Comparison of ENCODE assay signal across 1 cellular context in genomic region chr10:30172663-30173062, GRCh38.
TF ChIP-seq lines count a peak whose summit lies in the region.

No MANE protein-coding gene starts in this region.

TF ChIP-seq in SK-N-SH, 30 proteins besides CTCF, POLR2A, EP300 and RAD21 (continued from another document):
- TF ChIP-seq, protein P1, sequence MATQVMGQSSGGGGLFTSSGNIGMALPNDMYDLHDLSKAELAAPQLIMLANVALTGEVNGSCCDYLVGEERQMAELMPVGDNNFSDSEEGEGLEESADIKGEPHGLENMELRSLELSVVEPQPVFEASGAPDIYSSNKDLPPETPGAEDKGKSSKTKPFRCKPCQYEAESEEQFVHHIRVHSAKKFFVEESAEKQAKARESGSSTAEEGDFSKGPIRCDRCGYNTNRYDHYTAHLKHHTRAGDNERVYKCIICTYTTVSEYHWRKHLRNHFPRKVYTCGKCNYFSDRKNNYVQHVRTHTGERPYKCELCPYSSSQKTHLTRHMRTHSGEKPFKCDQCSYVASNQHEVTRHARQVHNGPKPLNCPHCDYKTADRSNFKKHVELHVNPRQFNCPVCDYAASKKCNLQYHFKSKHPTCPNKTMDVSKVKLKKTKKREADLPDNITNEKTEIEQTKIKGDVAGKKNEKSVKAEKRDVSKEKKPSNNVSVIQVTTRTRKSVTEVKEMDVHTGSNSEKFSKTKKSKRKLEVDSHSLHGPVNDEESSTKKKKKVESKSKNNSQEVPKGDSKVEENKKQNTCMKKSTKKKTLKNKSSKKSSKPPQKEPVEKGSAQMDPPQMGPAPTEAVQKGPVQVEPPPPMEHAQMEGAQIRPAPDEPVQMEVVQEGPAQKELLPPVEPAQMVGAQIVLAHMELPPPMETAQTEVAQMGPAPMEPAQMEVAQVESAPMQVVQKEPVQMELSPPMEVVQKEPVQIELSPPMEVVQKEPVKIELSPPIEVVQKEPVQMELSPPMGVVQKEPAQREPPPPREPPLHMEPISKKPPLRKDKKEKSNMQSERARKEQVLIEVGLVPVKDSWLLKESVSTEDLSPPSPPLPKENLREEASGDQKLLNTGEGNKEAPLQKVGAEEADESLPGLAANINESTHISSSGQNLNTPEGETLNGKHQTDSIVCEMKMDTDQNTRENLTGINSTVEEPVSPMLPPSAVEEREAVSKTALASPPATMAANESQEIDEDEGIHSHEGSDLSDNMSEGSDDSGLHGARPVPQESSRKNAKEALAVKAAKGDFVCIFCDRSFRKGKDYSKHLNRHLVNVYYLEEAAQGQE (IDR thresholded peaks at IDR 0.05; ENCODE audit: low read depth, low read length): no peak
- TF ChIP-seq FOSL2 (IDR thresholded peaks at IDR 0.05; ENCODE audit: borderline replicate concordance, low read depth): no peak
- no peak for TF ChIP-seq CHD2 (IDR thresholded peaks at IDR 0.05; ENCODE audit: low read length, partially characterized antibody)
- TF ChIP-seq FOXM1 (IDR thresholded peaks at IDR 0.05; ENCODE audit: low read depth): no peak
- no peak for TF ChIP-seq RFX5 (IDR thresholded peaks at IDR 0.05; ENCODE audit: low read length)
- TF ChIP-seq SIN3A (IDR thresholded peaks at IDR 0.05; ENCODE audit: borderline replicate concordance, low read depth, low read length): no peak
- no peak for TF ChIP-seq NFIC (IDR thresholded peaks at IDR 0.05; ENCODE audit: borderline replicate concordance)
- TF ChIP-seq, protein P2, sequence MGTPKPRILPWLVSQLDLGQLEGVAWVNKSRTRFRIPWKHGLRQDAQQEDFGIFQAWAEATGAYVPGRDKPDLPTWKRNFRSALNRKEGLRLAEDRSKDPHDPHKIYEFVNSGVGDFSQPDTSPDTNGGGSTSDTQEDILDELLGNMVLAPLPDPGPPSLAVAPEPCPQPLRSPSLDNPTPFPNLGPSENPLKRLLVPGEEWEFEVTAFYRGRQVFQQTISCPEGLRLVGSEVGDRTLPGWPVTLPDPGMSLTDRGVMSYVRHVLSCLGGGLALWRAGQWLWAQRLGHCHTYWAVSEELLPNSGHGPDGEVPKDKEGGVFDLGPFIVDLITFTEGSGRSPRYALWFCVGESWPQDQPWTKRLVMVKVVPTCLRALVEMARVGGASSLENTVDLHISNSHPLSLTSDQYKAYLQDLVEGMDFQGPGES (IDR thresholded peaks at IDR 0.05; ENCODE audit: low read depth, low read length): no peak
- TF ChIP-seq NRF1 (IDR thresholded peaks at IDR 0.05; ENCODE audit: low read depth, low read length): no peak
- TF ChIP-seq TAF1 (IDR thresholded peaks at IDR 0.05; ENCODE audit: borderline replicate concordance, low read depth, low read length): no peak
- no peak for TF ChIP-seq YY1 (IDR thresholded peaks at IDR 0.05; ENCODE audit: low read depth)
- TF ChIP-seq SMC3 (IDR thresholded peaks at IDR 0.05; ENCODE audit: low read depth, low read length): no peak
- TF ChIP-seq TCF12 (IDR thresholded peaks at IDR 0.05): no peak
- no peak for TF ChIP-seq MXI1 (IDR thresholded peaks at IDR 0.05; ENCODE audit: low read depth, low read length)
- no peak for TF ChIP-seq ELF1 (IDR thresholded peaks at IDR 0.05)
